Comparison of ENCODE assay signal across 24 cellular contexts in the genomic region with DNA sequence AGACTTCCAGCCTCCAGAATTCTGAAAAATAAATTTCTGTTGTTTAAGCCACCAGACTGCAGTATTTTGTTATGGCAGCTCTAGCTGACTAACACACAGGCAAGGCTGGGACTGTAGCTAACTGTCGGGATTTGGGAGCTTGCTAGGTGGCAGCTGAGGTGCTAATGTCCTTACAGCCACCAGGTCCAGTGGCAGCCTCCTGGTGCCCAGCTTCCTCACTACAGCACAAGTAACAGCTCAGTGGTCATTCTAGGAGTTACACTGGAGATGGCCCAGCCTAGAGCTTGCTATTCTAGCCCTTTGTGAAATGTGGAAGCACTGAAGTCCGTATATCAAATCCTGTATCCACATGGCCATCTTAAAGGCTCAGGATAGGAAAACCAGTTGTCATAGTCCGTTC. TPM values are rescaled to one million over a fixed set of nuclear protein-coding genes. Genes with fewer than 3 reads are reported as not detected.
DNase-seq lines count a peak whose midpoint lies in the region; ATAC-seq, FAIRE-seq and TF ChIP-seq lines count a peak whose summit lies in the region.
"Had no signal": no experiment of that assay in that cellular context is flagged by ENCODE, and none has a peak within 500 bp of the region (broad histone marks: within the 10 kb centered on the region; RNA-seq: fewer than 3 reads in every experiment).

No MANE protein-coding gene starts in this region.

- H3K4me3 ChIP-seq in epithelial cell of proximal tubule (ENCODE audit: low read depth, low read length) (no peak overlapping the region), SJCRH30 (no peak overlapping the region)
- H3K4me3 ChIP-seq: pancreas, right lobe of liver, stomach, tibial nerve had no signal

- ATAC-seq in SK-N-SH treated with all-trans-retinoic acid at 6 μM for 48 hours: peak; percentile 29; the same call in 2 of the 3 replicates
- ATAC-seq: activated CD8-positive, alpha-beta T cell treated with anti-CD3 and anti-CD28 coated beads for 36 hours; left lobe of liver; naive thymus-derived CD8-positive, alpha-beta T cell; pancreas had no signal

- H3K36me3 ChIP-seq in SJCRH30: no peaks in the 10 kb centered on the region
- H3K36me3 ChIP-seq: pancreas, right lobe of liver, stomach, tibial nerve had no signal

- H3K27ac ChIP-seq in SJCRH30: no peak overlapping the region
- H3K27ac ChIP-seq: pancreas, right lobe of liver, stomach, tibial nerve had no signal

- FAIRE-seq in GM19239 (lab: Jason Lieb, UNC): no peak
- FAIRE-seq: bronchial epithelial cell, endometrium, pancreas had no signal

- DNase-seq in NCI-H82 (lab: John Stamatoyannopoulos, UW) (peak; percentile 35), NCI-H82 treated with DMSO at 0.1 percent for 48 hours (lab: John Stamatoyannopoulos, UW; ENCODE audit: unreplicated experiment) (no peak), epithelial cell of proximal tubule (ENCODE audit: low read depth) (no peak), iPS-NIHi7 (ENCODE audit: extremely low spot score) (no peak), GM19239 (ENCODE audit: insufficient read length, low spot score) (no peak), SJCRH30 (no peak)
- DNase-seq in activated effector memory CD4-positive, alpha-beta T cell treated with anti-CD3 and anti-CD28 coated beads, Interleukin-2, amount 50 U/mL, for 16 hours: no peak
- DNase-seq: activated CD8-positive, alpha-beta T cell treated with anti-CD3 and anti-CD28 coated beads for 36 hours; activated naive CD4-positive, alpha-beta T cell; activated T-cell treated with anti-CD3 and anti-CD28 coated beads for 4 hours; cortex of kidney; head of caudate nucleus; naive thymus-derived CD8-positive, alpha-beta T cell; NCI-H1417; NCI-H2171; pancreas; right lobe of liver; stomach; T-helper 9 cell had no signal

- no peaks in the 10 kb centered on the region for H3K9me3 ChIP-seq in SJCRH30 (replicated peaks)
- H3K9me3 ChIP-seq: pancreas, right lobe of liver, stomach, tibial nerve had no signal

- H3K4me1 ChIP-seq in SJCRH30: 0 out of 2 replicates have a peak, but pooled peaks cover 2% of the 10 kb centered on the region
- H3K4me1 ChIP-seq: pancreas had no signal

- peak; percentile 16 for TF ChIP-seq CTCF in epithelial cell of proximal tubule (conservative IDR thresholded peaks at IDR 0.05; ENCODE audit: low read depth, low read length)

- H3K27me3 ChIP-seq in SJCRH30: peaks cover 6% of the 10 kb centered on the region; the same call in 1 of the 2 replicates
- H3K27me3 ChIP-seq: pancreas, right lobe of liver had no signal

TF ChIP-seq in SK-N-SH treated with all-trans-retinoic acid at 6 μM for 48 hours, 23 proteins besides CTCF, POLR2A, EP300 and RAD21:
- TF ChIP-seq TOX (CRISPR knock-in tag; IDR thresholded peaks at IDR 0.05; ENCODE audit: borderline replicate concordance) (no peak), ZNF565 (CRISPR knock-in tag; conservative IDR thresholded peaks at IDR 0.05; ENCODE audit: low read depth) (no peak)
- TF ChIP-seq, protein P1, sequence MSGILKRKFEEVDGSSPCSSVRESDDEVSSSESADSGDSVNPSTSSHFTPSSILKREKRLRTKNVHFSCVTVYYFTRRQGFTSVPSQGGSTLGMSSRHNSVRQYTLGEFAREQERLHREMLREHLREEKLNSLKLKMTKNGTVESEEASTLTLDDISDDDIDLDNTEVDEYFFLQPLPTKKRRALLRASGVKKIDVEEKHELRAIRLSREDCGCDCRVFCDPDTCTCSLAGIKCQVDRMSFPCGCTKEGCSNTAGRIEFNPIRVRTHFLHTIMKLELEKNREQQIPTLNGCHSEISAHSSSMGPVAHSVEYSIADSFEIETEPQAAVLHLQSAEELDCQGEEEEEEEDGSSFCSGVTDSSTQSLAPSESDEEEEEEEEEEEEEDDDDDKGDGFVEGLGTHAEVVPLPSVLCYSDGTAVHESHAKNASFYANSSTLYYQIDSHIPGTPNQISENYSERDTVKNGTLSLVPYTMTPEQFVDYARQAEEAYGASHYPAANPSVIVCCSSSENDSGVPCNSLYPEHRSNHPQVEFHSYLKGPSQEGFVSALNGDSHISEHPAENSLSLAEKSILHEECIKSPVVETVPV (CRISPR knock-in tag; IDR thresholded peaks at IDR 0.05): no peak
- TF ChIP-seq, protein P2, sequence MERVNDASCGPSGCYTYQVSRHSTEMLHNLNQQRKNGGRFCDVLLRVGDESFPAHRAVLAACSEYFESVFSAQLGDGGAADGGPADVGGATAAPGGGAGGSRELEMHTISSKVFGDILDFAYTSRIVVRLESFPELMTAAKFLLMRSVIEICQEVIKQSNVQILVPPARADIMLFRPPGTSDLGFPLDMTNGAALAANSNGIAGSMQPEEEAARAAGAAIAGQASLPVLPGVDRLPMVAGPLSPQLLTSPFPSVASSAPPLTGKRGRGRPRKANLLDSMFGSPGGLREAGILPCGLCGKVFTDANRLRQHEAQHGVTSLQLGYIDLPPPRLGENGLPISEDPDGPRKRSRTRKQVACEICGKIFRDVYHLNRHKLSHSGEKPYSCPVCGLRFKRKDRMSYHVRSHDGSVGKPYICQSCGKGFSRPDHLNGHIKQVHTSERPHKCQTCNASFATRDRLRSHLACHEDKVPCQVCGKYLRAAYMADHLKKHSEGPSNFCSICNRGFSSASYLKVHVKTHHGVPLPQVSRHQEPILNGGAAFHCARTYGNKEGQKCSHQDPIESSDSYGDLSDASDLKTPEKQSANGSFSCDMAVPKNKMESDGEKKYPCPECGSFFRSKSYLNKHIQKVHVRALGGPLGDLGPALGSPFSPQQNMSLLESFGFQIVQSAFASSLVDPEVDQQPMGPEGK (CRISPR knock-in tag; IDR thresholded peaks at IDR 0.05; ENCODE audit: borderline replicate concordance): no peak

RNA-seq across cellular contexts. Expression of a gene that starts 4.3 kb away (rescaled TPM):
- total RNA-seq in epithelial cell of proximal tubule: 5.5 and 6.7 TPM in 2 replicates
- total RNA-seq in SJCRH30 (2014; rRNA removed; shearing (Covaris generic)): 1.6 and 1.8 TPM in 2 replicates
